In the genomic region with DNA sequence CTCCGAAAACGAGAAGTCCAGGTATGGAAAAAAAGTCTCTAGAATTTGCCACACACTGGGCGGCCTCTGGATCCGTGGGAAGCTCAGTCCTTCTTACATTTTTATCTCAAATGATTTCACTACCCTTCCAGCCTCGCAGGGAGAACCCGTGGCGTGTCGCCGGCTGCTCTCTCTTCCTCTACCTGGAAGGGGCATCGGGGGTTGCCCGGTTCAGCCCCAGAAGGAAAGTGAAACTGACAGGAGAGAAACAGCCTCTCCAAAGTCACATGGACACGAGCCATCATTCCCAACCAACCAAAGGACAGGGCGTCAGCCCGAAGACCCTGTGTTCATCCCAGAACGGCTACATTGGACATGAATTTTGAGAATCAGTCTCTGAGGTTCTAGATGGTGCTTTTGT, we compare ENCODE assay signal across 27 cellular contexts.
A peak's percentile ranks its signal among the peaks of the same experiment; 100 is the strongest.
DNase-seq lines count a peak whose midpoint lies in the region; ATAC-seq, FAIRE-seq and TF ChIP-seq lines count a peak whose summit lies in the region.
"Had no signal": no experiment of that assay in that cellular context is flagged by ENCODE, and none has a peak within 500 bp of the region (broad histone marks: within the 10 kb centered on the region; RNA-seq: fewer than 3 reads in every experiment).

No MANE protein-coding gene starts in this region.

- H4K20me1 ChIP-seq in OCI-LY3 (ENCODE audit: insufficient read depth, low read length): no peaks in the 10 kb centered on the region
- H4K20me1 ChIP-seq: BLaER1 had no signal

- DNase-seq in Caco-2: no peak
- DNase-seq in DMS53 treated with DMSO at 0.1 percent for 48 hours (lab: John Stamatoyannopoulos, UW; ENCODE audit: unreplicated experiment): peak; percentile 29
- DNase-seq in mesenteric fat pad (ENCODE audit: low spot score): peak; percentile 82
- no peak for DNase-seq in GM12891 (ENCODE audit: insufficient read length, low spot score)
- no peak for DNase-seq in activated naive CD4-positive, alpha-beta T cell (lab: John Stamatoyannopoulos, UW)
- DNase-seq: CD4-positive, CD25-positive, alpha-beta regulatory T cell; DMS79; EL; GDM1; HCEC 1CT; Karpas-422; NCI-H1105; NCI-H1436 treated with DMSO at 0.1 percent for 48 hours; NCI-H187 treated with DMSO at 0.1 percent for 48 hours; NCI-H446; NCI-H524 treated with DMSO at 0.1 percent for 48 hours; NCI-H774; NK-92 treated with Interleukin-12 subunit alpha and Interleukin-12 subunit beta, amount 100 ng/mL, for 24 hours; SK-N-SH; SW 1271 had no signal

- no peak overlapping the region for H3K4me3 ChIP-seq in Caco-2 (ENCODE audit: low read depth, low read length)
- peak overlapping the region; percentile 52 for H3K4me3 ChIP-seq in OCI-LY3 (ENCODE audit: low read length)
- H3K4me3 ChIP-seq: BLaER1, GM12878 had no signal

- no peak for FAIRE-seq in GM12891 (lab: Jason Lieb, UNC)
- FAIRE-seq: A204.1, GM12878, H1 had no signal

- no peak overlapping the region; the same call in 1 of the 2 replicates for H3K9ac ChIP-seq in OCI-LY3 (ENCODE audit: low read length)
- H3K9ac ChIP-seq: BLaER1, SK-N-SH had no signal

- BruUV-seq in Caco-2 (replicated peaks; lab: Mats Ljungman, UMichigan): no TSS peak

- no peaks in the 10 kb centered on the region for H3K27me3 ChIP-seq in Caco-2 (replicated peaks; ENCODE audit: control insufficient read depth, insufficient read depth, low read length)
- peaks cover 19% of the 10 kb centered on the region for H3K27me3 ChIP-seq in OCI-LY3 (ENCODE audit: low read depth, low read length)
- H3K27me3 ChIP-seq: BLaER1 had no signal

- no peaks in the 10 kb centered on the region for H3K4me1 Mint-ChIP-seq in Caco-2 (ENCODE audit: low read depth, unreplicated experiment)

- CTCF ChIA-PET in Caco-2 (lab: Charles Lee): interaction anchor here (0.7 kb wide), 1 partner anchor 47 kb away, joined by 3 read pairs; no protein-coding TSS in a partner anchor

- H3K9me3 Mint-ChIP-seq in Caco-2 (ENCODE audit: unreplicated experiment): no peaks in the 10 kb centered on the region

- ATAC-seq in HG02678 (IDR thresholded peaks at IDR 0.05; ENCODE audit: unreplicated experiment): no peak
- ATAC-seq: GM12878 had no signal

- H3K27me3 Mint-ChIP-seq in Caco-2 (ENCODE audit: insufficient read depth, unreplicated experiment): no peaks in the 10 kb centered on the region

- peak overlapping the region; percentile 53 for H3K4me2 ChIP-seq in OCI-LY3 (ENCODE audit: low read length)
- H3K4me2 ChIP-seq: BLaER1, SK-N-SH had no signal

- intact Hi-C loops in Caco-2 (cut with micrococcal nuclease; ENCODE audit: unreplicated experiment): no loop called here

- no peaks in the 10 kb centered on the region for H3K4me1 ChIP-seq in Caco-2
- H3K4me1 ChIP-seq in OCI-LY3 (ENCODE audit: low read length): peaks cover 15% of the 10 kb centered on the region
- H3K4me1 ChIP-seq: BLaER1 had no signal

- TF ChIP-seq CTCF in Caco-2 (IDR thresholded peaks at IDR 0.05; ENCODE audit: insufficient read depth in 1 of 2, low read depth in 1 of 2, low read length in 1 of 2, severe bottlenecking in 1 of 2, unreplicated experiment in 1 of 2): no peak
- TF ChIP-seq CTCF in OCI-LY3 (IDR thresholded peaks at IDR 0.05; ENCODE audit: low read depth, low read length): no peak

- POLR2A ChIA-PET in Caco-2 (lab: Charles Lee): no interaction called here

- H3K79me2 ChIP-seq in OCI-LY3 (ENCODE audit: low read length): no peaks in the 10 kb centered on the region

- TF ChIP-seq POLR2A in GM12891 (IDR thresholded peaks at IDR 0.05; ENCODE audit: low read depth, low read length): no peak

- H3K27ac ChIP-seq in OCI-LY3 (ENCODE audit: low read length): no peak overlapping the region
- H3K27ac ChIP-seq: BLaER1, HL-60 had no signal

- no peak overlapping the region for H3K27ac Mint-ChIP-seq in Caco-2 (ENCODE audit: unreplicated experiment)
- H3K27ac Mint-ChIP-seq: CD4-positive, CD25-positive, alpha-beta regulatory T cell had no signal

- H3K36me3 Mint-ChIP-seq in Caco-2 (ENCODE audit: insufficient read depth, unreplicated experiment): no peaks in the 10 kb centered on the region
- H3K36me3 Mint-ChIP-seq: CD4-positive, CD25-positive, alpha-beta regulatory T cell had no signal

- 0 out of 2 replicates have a peak overlapping the region, but pooled peaks have one; percentile 18 for H2AFZ ChIP-seq in OCI-LY3 (ENCODE audit: low read depth, low read length)

- H3K36me3 ChIP-seq in Caco-2 (ENCODE audit: control insufficient read depth, insufficient read depth, low read length): no peaks in the 10 kb centered on the region
- H3K36me3 ChIP-seq in OCI-LY3 (replicated peaks; ENCODE audit: low read depth, low read length): no peaks in the 10 kb centered on the region
- H3K36me3 ChIP-seq: BLaER1 had no signal

- H3K4me3 Mint-ChIP-seq in Caco-2 (ENCODE audit: unreplicated experiment): peak overlapping the region; percentile 67
- H3K4me3 Mint-ChIP-seq: CD4-positive, CD25-positive, alpha-beta regulatory T cell had no signal

- H3K9me3 ChIP-seq in Caco-2 (no peaks in the 10 kb centered on the region), OCI-LY3 (ENCODE audit: insufficient read depth, low read length) (0 out of 2 replicates have a peak, but pooled peaks cover 4% of the 10 kb centered on the region)
- H3K9me3 ChIP-seq: SK-N-SH had no signal

TF ChIP-seq in GM12891, 5 proteins besides CTCF, POLR2A, EP300 and RAD21:
- TF ChIP-seq POU2F2 (IDR thresholded peaks at IDR 0.05; ENCODE audit: low read depth, low read length) (no peak), POLR2AphosphoS5 (IDR thresholded peaks at IDR 0.05; ENCODE audit: low read depth, low read length) (no peak), SPI1 (IDR thresholded peaks at IDR 0.05; ENCODE audit: low read depth, low read length) (no peak), TAF1 (IDR thresholded peaks at IDR 0.05; ENCODE audit: low read depth, low read length) (no peak), PAX5 (IDR thresholded peaks at IDR 0.05; ENCODE audit: insufficient read depth, low read length, severe bottlenecking) (no peak)

Comparison
In these comparisons a context has a peak if more than half of its experiments do, and no peak if none do; other contexts are left out.
1. DNase-seq: peak in DMS53 treated with DMSO at 0.1 percent for 48 hours (single experiment) and mesenteric fat pad (single experiment); none in Caco-2 (0 of 2), GM12891 (single experiment) and activated naive CD4-positive, alpha-beta T cell (0 of 4).